Comparison of ENCODE assay signal across 30 cellular contexts in the genomic region with DNA sequence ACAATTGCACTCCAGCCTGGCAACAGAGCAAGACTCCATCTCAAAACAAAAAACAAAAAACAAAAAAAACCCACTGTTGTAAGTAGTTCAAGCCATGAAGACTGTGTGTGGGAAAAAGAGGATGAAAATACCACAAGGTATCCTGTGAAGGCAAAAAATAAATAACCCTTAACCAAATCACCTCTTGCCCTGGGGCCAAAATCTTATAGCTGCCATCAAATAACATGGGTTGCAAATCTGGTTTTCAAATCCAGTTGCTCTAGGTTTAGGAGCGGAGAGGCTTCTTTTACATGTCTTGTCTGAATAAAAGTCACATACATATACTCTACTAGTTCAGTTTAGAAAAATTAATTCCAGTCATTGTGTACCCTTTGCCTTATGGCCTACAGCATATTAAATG.
"Had no signal": no experiment of that assay in that cellular context is flagged by ENCODE, and none has a peak within 500 bp of the region (broad histone marks: within the 10 kb centered on the region; RNA-seq: fewer than 3 reads in every experiment).

No MANE protein-coding gene starts in this region.

- H3K4me3 ChIP-seq: ascending aorta, cardiac muscle cell, K562, SJCRH30, SK-N-MC had no signal

- DNase-seq: activated CD4-positive, alpha-beta T cell treated with anti-CD3 and anti-CD28 coated beads, Interleukin-2, amount 10 ng/mL, durations not matched to agents 24 days and 14 days; activated CD4-positive, alpha-beta T cell treated with anti-CD3 and anti-CD28 coated beads, Interleukin-2, amount 50 U/mL, for 4 hours; activated CD8-positive, alpha-beta T cell treated with anti-CD3 and anti-CD28 coated beads for 36 hours; activated gamma-delta T cell; activated naive CD4-positive, alpha-beta T cell treated with Interleukin-2 at 50 U/mL for 16 hours; activated naive CD8-positive, alpha-beta T cell treated with anti-CD3 and anti-CD28 coated beads, Interleukin-2, amount 10 ng/mL, durations not matched to agents 7 days and 5 days; activated T-cell treated with anti-CD3 and anti-CD28 coated beads, Interleukin-2, amount 50 U/mL, for 24 hours; amygdala; IMR-90; MM.1S; MV-4-11; NCI-H1092; NCI-H146; NCI-H187; NCI-H2029 treated with DMSO at 0.1 percent for 48 hours; NCI-H2107; NCI-H2171; NCI-H510A; NCI-H69; NCI-H82; SJCRH30 had no signal

- H3K27me3 ChIP-seq: ascending aorta, cardiac muscle cell, SJCRH30 had no signal

- H3K9me3 ChIP-seq: SJCRH30 had no signal

- H3K4me1 ChIP-seq: ascending aorta, SJCRH30 had no signal

- H3K4me3 Mint-ChIP-seq: activated CD4-positive, alpha-beta T cell treated with anti-CD3 and anti-CD28 coated beads, Interleukin-2, amount 10 ng/mL, durations not matched to agents 24 days and 14 days; activated CD8-positive, alpha-beta T cell treated with anti-CD3 and anti-CD28 coated beads for 36 hours; activated naive CD4-positive, alpha-beta T cell treated with anti-CD3 and anti-CD28 coated beads, Interleukin-2, amount 50 U/mL, for 24 hours; activated naive CD8-positive, alpha-beta T cell treated with anti-CD3 and anti-CD28 coated beads, Interleukin-2, amount 10 ng/mL, durations not matched to agents 7 days and 5 days; activated T-cell treated with anti-CD3 and anti-CD28 coated beads, Interleukin-2, amount 50 U/mL, for 24 hours; T-helper 2 cell treated with Interferon-gamma antibody and Interleukin-4, amounts not matched to agents 5 μg/mL and 100 μg/mL, for 36 hours had no signal

- H3K9me3 Mint-ChIP-seq: activated naive CD4-positive, alpha-beta T cell treated with anti-CD3 and anti-CD28 coated beads, Interleukin-2, amount 50 U/mL, for 24 hours had no signal

- H3K27ac ChIP-seq: ascending aorta, cardiac muscle cell, RWPE1, SJCRH30, SK-N-MC had no signal

- ATAC-seq: activated CD8-positive, alpha-beta T cell treated with anti-CD3 and anti-CD28 coated beads for 36 hours; K562; Right ventricle myocardium inferior had no signal

- H3K27me3 Mint-ChIP-seq: activated CD4-positive, alpha-beta T cell treated with anti-CD3 and anti-CD28 coated beads, Interleukin-2, amount 10 ng/mL, durations not matched to agents 24 days and 14 days; activated CD8-positive, alpha-beta T cell treated with anti-CD3 and anti-CD28 coated beads for 36 hours; activated naive CD4-positive, alpha-beta T cell treated with anti-CD3 and anti-CD28 coated beads, Interleukin-2, amount 50 U/mL, for 24 hours; activated naive CD8-positive, alpha-beta T cell treated with anti-CD3 and anti-CD28 coated beads, Interleukin-2, amount 10 ng/mL, durations not matched to agents 7 days and 5 days; activated T-cell treated with anti-CD3 and anti-CD28 coated beads, Interleukin-2, amount 50 U/mL, for 24 hours had no signal

- H3K36me3 ChIP-seq: ascending aorta, cardiac muscle cell, SJCRH30 had no signal

- H3K27ac Mint-ChIP-seq: activated CD4-positive, alpha-beta T cell treated with anti-CD3 and anti-CD28 coated beads, Interleukin-2, amount 10 ng/mL, durations not matched to agents 24 days and 14 days; activated CD8-positive, alpha-beta T cell treated with anti-CD3 and anti-CD28 coated beads for 36 hours; activated naive CD4-positive, alpha-beta T cell treated with anti-CD3 and anti-CD28 coated beads, Interleukin-2, amount 50 U/mL, for 24 hours; activated naive CD8-positive, alpha-beta T cell treated with anti-CD3 and anti-CD28 coated beads, Interleukin-2, amount 10 ng/mL, durations not matched to agents 7 days and 5 days; activated T-cell treated with anti-CD3 and anti-CD28 coated beads, Interleukin-2, amount 50 U/mL, for 24 hours; activated T-helper 2 cell treated with anti-CD3 and anti-CD28 coated beads, Interferon-gamma antibody, Interleukin-2, Interleukin-4, amounts not matched to agents 10 μg/mL and 5 μg/mL and 100 μg/mL, durations not matched to agents 14 hours and 24 hours and 36 hours; T-helper 2 cell treated with Interferon-gamma antibody and Interleukin-4, amounts not matched to agents 5 μg/mL and 100 μg/mL, for 36 hours had no signal
